In genomic region chr6:143052282-143052681, GRCh38 we compare ENCODE assay signal across 9 cellular contexts.
"Had no signal": no experiment of that assay in that cellular context is flagged by ENCODE, and none has a peak within 500 bp of the region (broad histone marks: within the 10 kb centered on the region; RNA-seq: fewer than 3 reads in every experiment).

No MANE protein-coding gene starts in this region.

- ATAC-seq: GM23338, HepG2 had no signal

- H3K27ac ChIP-seq: HL-60, KMS-11 had no signal

- H3K9ac ChIP-seq: KMS-11 had no signal

- H2AFZ ChIP-seq: GM23338 had no signal

- FAIRE-seq: H1, H54, HepG2 had no signal

- H3K4me2 ChIP-seq: GM23338, KMS-11 had no signal

- H3K4me3 ChIP-seq: GM23338 had no signal

- DNase-seq: H9, HCEC 1CT, KBM-7 had no signal
